16 cellular contexts compared by ENCODE assay signal in the genomic region with DNA sequence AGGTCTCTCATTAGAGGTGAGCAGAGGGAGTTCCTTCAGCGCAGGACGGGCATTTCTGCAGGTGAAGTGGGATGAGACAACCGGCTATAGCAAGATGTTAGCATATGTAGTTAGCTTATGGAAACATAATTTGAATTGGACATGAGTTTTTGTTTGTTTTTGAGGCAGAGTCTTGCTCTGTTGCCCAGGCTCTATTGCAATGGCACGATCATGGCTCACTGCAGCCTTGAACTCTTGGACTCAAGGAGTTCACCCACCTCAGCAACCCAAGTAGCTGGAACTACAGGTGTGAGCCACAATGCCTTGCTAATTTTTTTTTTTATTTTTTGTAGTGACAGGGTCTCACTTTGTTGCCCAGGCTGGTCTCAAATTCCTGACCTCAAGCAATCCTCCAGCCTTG.
DNase-seq lines count a peak whose midpoint lies in the region; ATAC-seq, FAIRE-seq and TF ChIP-seq lines count a peak whose summit lies in the region.
"Had no signal": no experiment of that assay in that cellular context is flagged by ENCODE, and none has a peak within 500 bp of the region (broad histone marks: within the 10 kb centered on the region; RNA-seq: fewer than 3 reads in every experiment).

No MANE protein-coding gene starts in this region.

- H3K4me3 Mint-ChIP-seq in CD14-positive monocyte = no peak overlapping the region
- H3K4me3 Mint-ChIP-seq: CD8-positive, alpha-beta T cell had no signal

- no peak overlapping the region for H3K27ac ChIP-seq in HEK293 (ENCODE audit: extremely low read depth, low read depth, low read length)
- no peak overlapping the region for H3K27ac ChIP-seq in small intestine (ENCODE audit: low read depth in 1 of 2, low read length in 1 of 2)
- H3K27ac ChIP-seq: C4-2B had no signal

- no peaks in the 10 kb centered on the region for H3K9me3 ChIP-seq in HEK293 (ENCODE audit: control insufficient read depth, insufficient read depth, low read depth, low read length)
- H3K9me3 ChIP-seq in small intestine (ENCODE audit: control insufficient read depth, low read depth) = no peaks in the 10 kb centered on the region
- H3K9me3 ChIP-seq: BE2C, Caco-2 had no signal

- H3K4me3 ChIP-seq in HEK293 (ENCODE audit: low read depth, low read length) (no peak overlapping the region), small intestine (ENCODE audit: low read depth in 1 of 2, low read length in 2 of 2) (no peak overlapping the region)

- TF ChIP-seq CTCF in CD14-positive monocyte (IDR thresholded peaks at IDR 0.05) (no peak), HEK293 (tag by site-specific recombination; IDR thresholded peaks at IDR 0.05) (no peak)

- H3K36me3 ChIP-seq in HEK293 (ENCODE audit: control insufficient read depth in 2 of 2, insufficient read depth in 1 of 2, low read length in 2 of 2) = no peaks in the 10 kb centered on the region
- no peaks in the 10 kb centered on the region for H3K36me3 ChIP-seq in small intestine (ENCODE audit: control insufficient read depth in 2 of 2, insufficient read depth in 2 of 2, low read length in 2 of 2)
- H3K36me3 ChIP-seq: BE2C had no signal

- peak overlapping the region in 4 of 7 donors; percentile 8 to 45 (median 26) for H3K27ac Mint-ChIP-seq in CD14-positive monocyte
- H3K27ac Mint-ChIP-seq: CD8-positive, alpha-beta T cell had no signal

- H3K4me1 ChIP-seq in HEK293 (ENCODE audit: control insufficient read depth, insufficient read depth, low read length) (peaks cover 14% of the 10 kb centered on the region), small intestine (ENCODE audit: control insufficient read depth in 2 of 2, insufficient read depth in 1 of 2, low read depth in 1 of 2, low read length in 1 of 2) (peaks cover 3 to 4% of the 10 kb centered on the region in 2 donors)
- H3K4me1 ChIP-seq: Caco-2 had no signal

- no peak for FAIRE-seq in small intestine (lab: Jason Lieb, UNC)
- FAIRE-seq: A204.1, GM19239 had no signal

- ATAC-seq in left colon = peak; percentile 46
- ATAC-seq in HG03135 (IDR thresholded peaks at IDR 0.05; ENCODE audit: unreplicated experiment) = no peak
- no peak for ATAC-seq in GM21786 (IDR thresholded peaks at IDR 0.05; ENCODE audit: unreplicated experiment)
- ATAC-seq: CD8-positive, alpha-beta T cell; HCT116 had no signal

- no peaks in the 10 kb centered on the region for H3K9me3 Mint-ChIP-seq in CD14-positive monocyte
- H3K9me3 Mint-ChIP-seq: CD8-positive, alpha-beta T cell had no signal

- intact Hi-C loops in CD14-positive monocyte (cut with micrococcal nuclease) (no loop called here), left colon (cut with DNase I, micrococcal nuclease) (no loop called here)

- peaks cover 38% of the 10 kb centered on the region for H3K4me1 Mint-ChIP-seq in CD14-positive monocyte

- POLR2A ChIA-PET in HEK293 (lab: Yijun Ruan, JAX) = no interaction called here

- peaks cover 0 to 1% (median 0%) of the 10 kb centered on the region in 3 donors for H3K27me3 Mint-ChIP-seq in CD14-positive monocyte (ENCODE audit: low read depth in 3 of 3)

- H3K27me3 ChIP-seq in small intestine (ENCODE audit: control insufficient read depth in 2 of 2, insufficient read depth in 2 of 2, low read length in 2 of 2) = no peaks in the 10 kb centered on the region
- H3K27me3 ChIP-seq: BE2C had no signal

- 75 to 92% (median 86%) methylated on average over 4 of the region's 4 CpGs for WGBS in small intestine, 3 donors

- CTCF ChIA-PET in HEK293 (lab: Yijun Ruan, JAX) = no interaction called here

- H3K36me3 Mint-ChIP-seq in CD14-positive monocyte = peaks cover 5 to 19% of the 10 kb centered on the region in 2 donors
- H3K36me3 Mint-ChIP-seq: CD8-positive, alpha-beta T cell had no signal

- DNase-seq in CD14-positive monocyte (ENCODE audit: low spot score) = no peak
- DNase-seq in left colon = no peak
- DNase-seq in small intestine = peak; percentile 18
- no peak for DNase-seq in DMS153 treated with DMSO at 0.1 percent for 48 hours (lab: John Stamatoyannopoulos, UW; ENCODE audit: unreplicated experiment)
- DNase-seq: BE2C; Caco-2; CD8-positive, alpha-beta T cell; DMS53; GF-D8 had no signal

TF ChIP-seq in HEK293, 187 proteins besides CTCF, POLR2A, EP300 and RAD21:
- TF ChIP-seq ZXDB (tag by site-specific recombination; IDR thresholded peaks at IDR 0.05) = no peak
- TF ChIP-seq ZNF473 (tag by site-specific recombination; IDR thresholded peaks at IDR 0.05) = no peak
- TF ChIP-seq ZNF121 (tag by site-specific recombination; IDR thresholded peaks at IDR 0.05) = peak; percentile 62; the same call in 1 of the 2 replicates
- TF ChIP-seq ZFP3 (tag by site-specific recombination; IDR thresholded peaks at IDR 0.05; ENCODE audit: low read depth) = no peak
